ENCODE assay signal across 13 cellular contexts in the genomic region with DNA sequence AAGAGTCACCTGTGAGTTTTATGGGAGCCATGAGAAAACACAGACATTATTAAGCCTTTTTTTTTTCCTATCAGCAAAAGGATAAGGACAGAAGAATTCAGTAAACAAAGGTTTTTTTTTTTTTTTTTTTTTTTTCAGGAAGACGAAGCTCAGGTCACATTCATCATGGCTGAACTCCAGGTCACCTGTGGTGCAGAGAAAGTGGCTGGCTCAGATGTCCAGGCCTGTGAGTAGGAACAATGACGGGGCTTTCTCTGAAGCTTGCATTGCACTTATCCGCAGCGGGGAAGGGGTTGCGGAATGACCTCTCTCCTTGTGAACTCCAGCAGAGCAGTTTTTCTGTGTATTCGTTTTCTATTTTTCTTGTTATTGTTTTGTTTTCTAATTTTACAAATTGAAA.
DNase-seq lines count a peak whose midpoint lies in the region; ATAC-seq and TF ChIP-seq lines count a peak whose summit lies in the region.
"Had no signal": no experiment of that assay in that cellular context is flagged by ENCODE, and none has a peak within 500 bp of the region (broad histone marks: within the 10 kb centered on the region; RNA-seq: fewer than 3 reads in every experiment).

No MANE protein-coding gene starts in this region.

- peaks cover 5% of the 10 kb centered on the region for H3K9me3 Mint-ChIP-seq in progenitor cell of endocrine pancreas (ENCODE audit: low read depth)
- H3K9me3 Mint-ChIP-seq: CD8-positive, alpha-beta T cell had no signal

- in situ Hi-C loops in G401 (cut with HindIII; ENCODE audit: low sequenced_read_pairs), result no loop called here

- ATAC-seq in HG02798 (IDR thresholded peaks at IDR 0.05; ENCODE audit: poor library complexity, unreplicated experiment), result no peak
- ATAC-seq: CD8-positive, alpha-beta T cell had no signal

- H3K4me3 ChIP-seq in choroid plexus epithelial cell (ENCODE audit: low read depth, low read length), result no peak overlapping the region
- H3K4me3 ChIP-seq: HAP-1 had no signal

- TF ChIP-seq CTCF in choroid plexus epithelial cell (conservative IDR thresholded peaks at IDR 0.05; ENCODE audit: low read depth, low read length) (no peak), progenitor cell of endocrine pancreas (IDR thresholded peaks at IDR 0.05; ENCODE audit: unreplicated experiment) (no peak)

- peak overlapping the region; percentile 28 for H3K27ac Mint-ChIP-seq in progenitor cell of endocrine pancreas
- H3K27ac Mint-ChIP-seq: CD14-positive monocyte; CD8-positive, alpha-beta T cell had no signal

- DNase-seq in G401 (ENCODE audit: low spot score) (peak; percentile 51), NCI-H2029 treated with DMSO at 0.1 percent for 48 hours (lab: John Stamatoyannopoulos, UW) (peak; percentile 14), choroid plexus epithelial cell (ENCODE audit: low read depth) (peak; percentile 57), progenitor cell of endocrine pancreas (ENCODE audit: low spot score, unreplicated experiment) (no peak), NCI-H2227 treated with DMSO at 0.1 percent for 48 hours (lab: John Stamatoyannopoulos, UW) (no peak), T-helper 9 cell (no peak)
- DNase-seq: Caco-2; CD8-positive, alpha-beta T cell; DND-41; GF-D8 had no signal

- no peaks in the 10 kb centered on the region for H3K36me3 Mint-ChIP-seq in progenitor cell of endocrine pancreas (ENCODE audit: insufficient read depth)
- H3K36me3 Mint-ChIP-seq: CD14-positive monocyte; CD8-positive, alpha-beta T cell had no signal

- H3K4me3 Mint-ChIP-seq in progenitor cell of endocrine pancreas (ENCODE audit: low read depth), result no peak overlapping the region
- H3K4me3 Mint-ChIP-seq: CD14-positive monocyte; CD8-positive, alpha-beta T cell had no signal

- peaks cover 14% of the 10 kb centered on the region for H3K4me1 Mint-ChIP-seq in progenitor cell of endocrine pancreas (ENCODE audit: low read depth)
- H3K4me1 Mint-ChIP-seq: CD14-positive monocyte had no signal

- H3K27me3 Mint-ChIP-seq in progenitor cell of endocrine pancreas, result no peaks in the 10 kb centered on the region

Comparison
In these comparisons a context has a peak if more than half of its experiments do, and no peak if none do; other contexts are left out.
1. DNase-seq: peak in G401 (single experiment), NCI-H2029 treated with DMSO at 0.1 percent for 48 hours (single experiment) and choroid plexus epithelial cell (single experiment); none in progenitor cell of endocrine pancreas (single experiment), NCI-H2227 treated with DMSO at 0.1 percent for 48 hours (single experiment) and T-helper 9 cell (single experiment).